Comparison of ENCODE assay signal across 33 cellular contexts in the genomic region with DNA sequence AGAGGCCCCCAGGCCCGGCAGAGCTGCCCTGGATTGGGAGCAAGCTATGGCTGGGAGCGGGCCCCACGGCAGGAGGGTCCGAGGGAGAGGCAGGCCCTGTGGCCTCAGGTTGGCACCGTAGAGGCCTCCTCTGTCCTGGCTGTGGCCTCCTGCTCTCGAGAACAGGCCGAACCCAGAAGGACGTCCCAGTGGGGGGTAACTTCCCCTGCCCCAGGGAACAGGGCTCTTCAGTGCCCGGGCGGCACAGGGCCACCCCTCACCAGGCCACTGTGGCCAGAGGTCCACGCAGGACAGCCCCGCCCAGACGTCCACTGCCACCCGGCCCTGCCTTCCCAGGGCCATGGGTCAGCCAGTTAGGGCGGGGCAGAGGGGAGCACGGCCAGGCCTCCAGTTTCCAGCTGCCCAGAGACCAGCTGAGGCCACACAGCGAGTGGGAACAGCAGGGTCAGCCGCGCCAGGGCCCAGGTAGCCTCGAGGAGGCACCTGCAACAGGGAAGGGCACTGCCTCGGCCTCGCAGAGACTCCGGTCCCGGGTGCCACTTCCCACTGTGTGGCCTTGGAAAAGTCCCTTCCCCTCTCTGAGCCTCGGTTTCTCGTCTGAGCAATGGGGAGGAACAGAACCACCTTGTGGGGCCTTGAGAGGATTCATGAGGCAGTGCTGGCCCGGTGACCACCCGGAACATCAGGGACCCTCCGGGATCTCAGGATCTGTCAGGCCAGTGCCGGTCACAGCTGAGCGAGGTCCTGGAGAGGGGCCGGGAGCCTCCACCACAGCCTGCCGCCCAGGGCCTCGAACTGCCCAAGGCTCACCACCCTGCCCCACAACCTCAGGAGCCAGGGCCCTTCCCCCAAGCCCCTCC. TPM values are rescaled to one million over a fixed set of nuclear protein-coding genes. Genes with fewer than 3 reads are reported as not detected.
"Had no signal": no experiment of that assay in that cellular context is flagged by ENCODE, and none has a peak within 500 bp of the region (broad histone marks: within the 10 kb centered on the region; RNA-seq: fewer than 3 reads in every experiment).

No MANE protein-coding gene starts in this region.

- H3K36me3 ChIP-seq: neural progenitor cell, neutrophil, prostate gland, right atrium auricular region, spleen, suprapubic skin, tibial artery, transverse colon, upper lobe of right lung, uterus had no signal

- H3K4me3 Mint-ChIP-seq: naive thymus-derived CD4-positive, alpha-beta T cell; natural killer cell; nephron; neural progenitor cell; stimulated activated memory B cell treated with anti-CD40 and anti-IgM and Interleukin-4, amounts not matched to agents 10 μg/mL and 1 μg/mL and 100 μg/mL, for 72 hours; stimulated activated naive CD8-positive, alpha-beta T cell treated with anti-CD3 and anti-CD28 coated beads, Interleukin-15, amount 100 ng/mL, for 72 hours; type B pancreatic cell had no signal

- H3K9me3 Mint-ChIP-seq: naive thymus-derived CD4-positive, alpha-beta T cell; natural killer cell; nephron; neural progenitor cell; stimulated activated memory B cell treated with anti-CD40 and anti-IgM and Interleukin-4, amounts not matched to agents 10 μg/mL and 1 μg/mL and 100 μg/mL, for 72 hours; stimulated activated naive CD8-positive, alpha-beta T cell treated with anti-CD3 and anti-CD28 coated beads, Interleukin-15, amount 100 ng/mL, for 72 hours; type B pancreatic cell had no signal

- H3K27me3 ChIP-seq: neural progenitor cell, neutrophil, right atrium auricular region, testis, tibial artery, upper lobe of right lung, uterus had no signal

- H3K79me2 ChIP-seq: parathyroid adenoma had no signal

- H3K27ac ChIP-seq: neural progenitor cell, neutrophil, parathyroid adenoma, prostate gland, right atrium auricular region, skin epidermis, spleen, suprapubic skin, testis, tibial artery, transverse colon, upper lobe of right lung, uterus had no signal

- H3K9ac ChIP-seq: neural progenitor cell, parathyroid adenoma had no signal

- H3K4me2 ChIP-seq: neural progenitor cell, smooth muscle cell had no signal

- H2AFZ ChIP-seq: neural progenitor cell, parathyroid adenoma had no signal

- H3K4me1 ChIP-seq: neural progenitor cell, parathyroid adenoma, prostate gland, right atrium auricular region, testis, tibial artery, transverse colon, upper lobe of right lung, uterus had no signal

- H3K4me1 Mint-ChIP-seq: naive thymus-derived CD4-positive, alpha-beta T cell; natural killer cell; nephron; neural progenitor cell; stimulated activated memory B cell treated with anti-CD40 and anti-IgM and Interleukin-4, amounts not matched to agents 10 μg/mL and 1 μg/mL and 100 μg/mL, for 72 hours; stimulated activated naive CD8-positive, alpha-beta T cell treated with anti-CD3 and anti-CD28 coated beads, Interleukin-15, amount 100 ng/mL, for 72 hours had no signal

- H3K27ac Mint-ChIP-seq: naive thymus-derived CD4-positive, alpha-beta T cell; natural killer cell; nephron; neural progenitor cell; stimulated activated memory B cell treated with anti-CD40 and anti-IgM and Interleukin-4, amounts not matched to agents 10 μg/mL and 1 μg/mL and 100 μg/mL, for 72 hours; stimulated activated naive CD8-positive, alpha-beta T cell treated with anti-CD3 and anti-CD28 coated beads, Interleukin-15, amount 100 ng/mL, for 72 hours; type B pancreatic cell had no signal

- H3K9me3 ChIP-seq: neutrophil, prostate gland, right atrium auricular region, spleen, suprapubic skin, testis, tibial artery, transverse colon, upper lobe of right lung, uterus had no signal

- ATAC-seq: naive thymus-derived CD4-positive, alpha-beta T cell; natural killer cell; sciatic nerve; stimulated activated memory B cell treated with anti-CD40 and anti-IgM and Interleukin-4, amounts not matched to agents 10 μg/mL and 1 μg/mL and 100 μg/mL, for 72 hours; stimulated activated naive CD8-positive, alpha-beta T cell treated with anti-CD3 and anti-CD28 coated beads, Interleukin-15, amount 100 ng/mL, for 72 hours; stimulated activated naive CD8-positive, alpha-beta T cell treated with anti-CD3 and anti-CD28 coated beads, Interleukin-15, Interleukin-2, amounts not matched to agents 100 U/mL and 50 U/mL, for 24 hours; upper lobe of right lung had no signal

- H3K36me3 Mint-ChIP-seq: naive thymus-derived CD4-positive, alpha-beta T cell; natural killer cell; neural progenitor cell; stimulated activated memory B cell treated with anti-CD40 and anti-IgM and Interleukin-4, amounts not matched to agents 10 μg/mL and 1 μg/mL and 100 μg/mL, for 72 hours; type B pancreatic cell had no signal

- H3K27me3 Mint-ChIP-seq: stimulated activated naive CD8-positive, alpha-beta T cell treated with anti-CD3 and anti-CD28 coated beads, Interleukin-15, amount 100 ng/mL, for 72 hours; type B pancreatic cell had no signal

- H3K4me3 ChIP-seq: neural progenitor cell, prostate gland, right atrium auricular region, skin epidermis, smooth muscle cell, spleen, suprapubic skin, testis, tibial artery, transverse colon, upper lobe of right lung, uterus had no signal

- DNase-seq: naive thymus-derived CD4-positive, alpha-beta T cell; natural killer cell; nucleus accumbens; posterior cingulate gyrus; retina; spleen; stimulated activated CD4-positive, alpha-beta T cell treated with anti-CD3 and anti-CD28 coated beads, Interleukin-12 subunit alpha, Interleukin-12 subunit beta, amount 100 ng/mL, for 4 hours; stimulated activated CD4-positive, alpha-beta T cell treated with anti-CD3 and anti-CD28 coated beads, Interleukin-1b, Interleukin-23, amount 100 ng/mL, for 48 hours; stimulated activated CD4-positive, alpha-beta T cell treated with anti-CD3 and anti-CD28 coated beads, Interleukin-4, amount 100 ng/mL, for 1 hour; stimulated activated CD4-positive, alpha-beta T cell treated with anti-CD3 and anti-CD28 coated beads, Interleukin-4, amount 100 ng/mL, for 4 hours; stimulated activated CD8-positive, alpha-beta memory T cell treated with anti-CD3 and anti-CD28 coated beads, Interleukin-4, amount 100 ng/mL, for 48 hours; stimulated activated naive CD4-positive, alpha-beta T cell; stimulated activated naive CD8-positive, alpha-beta T cell treated with anti-CD3 and anti-CD28 coated beads, Interleukin-15, amount 100 ng/mL, for 72 hours; stimulated activated naive CD8-positive, alpha-beta T cell treated with anti-CD3 and anti-CD28 coated beads, Interleukin-15, Interleukin-2, amounts not matched to agents 100 U/mL and 50 U/mL, for 24 hours; substantia nigra; testis; tibial artery; transverse colon; upper lobe of right lung; uterus had no signal

RNA-seq across cellular contexts. Expression of a gene that starts 32.0 kb away (rescaled TPM):
- polyA plus RNA-seq: neural cell had no signal
